In the genomic region with DNA sequence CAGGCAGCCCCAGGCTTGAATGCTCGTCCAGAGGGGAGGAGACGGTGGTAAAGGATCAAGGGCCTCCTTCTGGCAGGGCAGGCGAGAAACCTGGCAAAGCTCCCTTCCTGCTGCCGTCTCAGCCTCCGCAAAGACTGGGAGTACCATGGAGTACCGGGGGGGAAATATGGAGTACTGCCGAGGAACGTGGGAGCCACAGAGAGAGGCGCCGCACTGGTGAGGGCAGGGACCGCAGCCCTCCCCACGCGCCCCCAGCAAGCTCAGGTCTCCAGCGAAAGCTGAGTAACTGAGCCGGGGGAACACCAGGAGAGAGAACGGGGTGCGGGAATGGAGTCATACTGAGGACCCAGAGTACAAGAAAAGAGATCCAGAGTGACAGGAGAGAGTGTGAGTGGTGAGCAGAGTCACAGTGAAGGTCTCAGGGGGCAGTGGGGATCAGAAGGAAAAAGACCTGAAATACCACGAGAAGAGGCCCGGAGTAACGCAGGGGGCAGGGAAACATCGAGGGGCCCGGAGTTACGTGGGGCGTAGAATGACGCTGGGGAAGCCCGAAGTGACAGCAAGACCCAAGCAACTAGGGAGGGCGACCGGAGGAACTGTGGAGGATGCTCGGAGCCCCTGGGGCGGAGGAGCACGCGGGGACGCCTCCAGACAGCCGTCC, we compare ENCODE assay signal across 8 cellular contexts. TPM values are rescaled to one million over a fixed set of nuclear protein-coding genes. Genes with fewer than 3 reads are reported as not detected.
DNase-seq lines count a peak whose midpoint lies in the region; ATAC-seq and TF ChIP-seq lines count a peak whose summit lies in the region.

No MANE protein-coding gene starts in this region.

- H3K9me3 ChIP-seq in PC-9 (ENCODE audit: insufficient read depth, low read depth) (no peaks in the 10 kb centered on the region), adipocyte (ENCODE audit: control insufficient read depth, low read length) (no peaks in the 10 kb centered on the region), left ventricle myocardium inferior (replicated peaks) (no peaks in the 10 kb centered on the region)

- POLR2A ChIA-PET in PC-9 (lab: Charles Lee; ENCODE audit: unreplicated experiment) = interaction anchor here (0.6 kb wide), 2 partner anchors 7 to 245 kb away, joined by 4 to 15 read pairs; no protein-coding TSS in a partner anchor

- H4K20me1 ChIP-seq in PC-9 (ENCODE audit: insufficient read depth) = no peaks in the 10 kb centered on the region

- peak overlapping the region; percentile 88 for H3K4me2 ChIP-seq in PC-9

- CTCF ChIA-PET in PC-9 (lab: Charles Lee) = interaction anchor here (1.0 to 1.3 kb wide), 5 partner anchors 8 to 217 kb away, joined by 3 to 12 read pairs (median 4); partner anchors contain the start of genes MTA2 and ZBTB3

- peak; percentile 38 to 39 for DNase-seq in activated CD4-positive, alpha-beta T cell treated with anti-CD3 and anti-CD28 coated beads for 24 hours (ENCODE audit: low read depth in 2 of 2)
- no peak for DNase-seq in activated CD4-positive, alpha-beta T cell treated with anti-CD3 and anti-CD28 coated beads for 1 hour
- DNase-seq in PC-9 (peak in 1 of 2 experiments; percentile 41), adipocyte (ENCODE audit: low read depth) (peak; percentile 68), left ventricle myocardium inferior (peak; percentile 57), renal cortical epithelial cell (ENCODE audit: low read depth) (peak; percentile 36), NCI-H187 (lab: John Stamatoyannopoulos, UW) (no peak)

- TF ChIP-seq CTCF in PC-9 (conservative IDR thresholded peaks at IDR 0.05) (no peak), left ventricle myocardium inferior (IDR thresholded peaks at IDR 0.05; ENCODE audit: borderline replicate concordance) (no peak)

- H3F3A ChIP-seq in PC-9 (ENCODE audit: insufficient read depth, low read depth) = peaks cover 47% of the 10 kb centered on the region

- BruUV-seq in PC-9 (replicated peaks; lab: Mats Ljungman, UMichigan) = TSS peak; percentile 28

- H3K4me1 ChIP-seq in PC-9 (replicated peaks; ENCODE audit: insufficient read depth) (peaks cover 35% of the 10 kb centered on the region), adipocyte (ENCODE audit: control insufficient read depth, insufficient read depth, low read length) (peaks cover 13% of the 10 kb centered on the region), left ventricle myocardium inferior (peaks cover 39% of the 10 kb centered on the region)

- H3K9me2 ChIP-seq in PC-9 (ENCODE audit: insufficient read depth) = no peaks in the 10 kb centered on the region

- H3K36me3 ChIP-seq in PC-9 (ENCODE audit: low read depth) (peaks cover 9% of the 10 kb centered on the region; the same call in 1 of the 2 replicates), adipocyte (ENCODE audit: control insufficient read depth, insufficient read depth, low read length, severe bottlenecking) (peaks cover 41% of the 10 kb centered on the region), left ventricle myocardium inferior (peaks cover 34% of the 10 kb centered on the region)

- H3K79me2 ChIP-seq in PC-9 (ENCODE audit: low read depth) = peaks cover 18% of the 10 kb centered on the region

- intact Hi-C loops in PC-9 (cut with micrococcal nuclease; ENCODE audit: unreplicated experiment) (loop anchor here (1.0 to 5.0 kb wide), 7 partner anchors 21 to 270 kb away; partner anchors contain the start of genes BSCL2, EEF1G, GANAB and GNG3), left ventricle myocardium inferior (cut with micrococcal nuclease) (no loop called here)

- peak; percentile 7 for ATAC-seq in HG03025 (IDR thresholded peaks at IDR 0.05; ENCODE audit: low FRiP score, unreplicated experiment)

- peak overlapping the region; percentile 96 for H3K9ac ChIP-seq in adipocyte (ENCODE audit: low read length)

- peak overlapping the region; percentile 66 for H3K27ac ChIP-seq in PC-9
- H3K27ac ChIP-seq in left ventricle myocardium inferior (replicated peaks) = peak overlapping the region; percentile 96

- no peaks in the 10 kb centered on the region for H3K27me3 ChIP-seq in PC-9 (ENCODE audit: insufficient read depth, low read depth)
- H3K27me3 ChIP-seq in adipocyte (replicated peaks; ENCODE audit: control insufficient read depth, insufficient read depth, low read length) = no peaks in the 10 kb centered on the region
- H3K27me3 ChIP-seq in left ventricle myocardium inferior (ENCODE audit: low read depth) = no peaks in the 10 kb centered on the region

- H3K4me3 ChIP-seq in PC-9 = peak overlapping the region; percentile 85
- H3K4me3 ChIP-seq in adipocyte (ENCODE audit: low read length) = peak overlapping the region; percentile 92
- H3K4me3 ChIP-seq in left ventricle myocardium inferior = peak overlapping the region; percentile 76

- peak overlapping the region; percentile 87 for H2AFZ ChIP-seq in PC-9

RNA-seq across cellular contexts. Expression of gene EML3, which starts 0.7 kb away (rescaled TPM):
- 83.2 and 84.2 TPM in 2 replicates for total RNA-seq in PC-9 (2021)
- 14.6 TPM for total RNA-seq in left ventricle myocardium inferior
- 14.9 and 29.7 TPM in 2 replicates for total RNA-seq in renal cortical epithelial cell

RNA-seq across cellular contexts. Expression of gene ROM1, which starts 1.2 kb away (rescaled TPM):
- total RNA-seq in PC-9 (2021) = 6.2 and 7.0 TPM in 2 replicates
- 2.0 TPM for total RNA-seq in left ventricle myocardium inferior
- total RNA-seq in renal cortical epithelial cell = 0.87 and 2.5 TPM in 2 replicates

RNA-seq across cellular contexts. Expression of gene B3GAT3, which starts 10.0 kb away (rescaled TPM):
- total RNA-seq in PC-9 (2021) (38.9 and 60.5 TPM in 2 replicates), left ventricle myocardium inferior (13.2 TPM), renal cortical epithelial cell (37.2 and 39.6 TPM in 2 replicates)

RNA-seq across cellular contexts. Expression of gene MTA2, which starts 10.2 kb away (rescaled TPM):
- 96.6 and 120 TPM in 2 replicates for total RNA-seq in PC-9 (2021)
- 26.3 TPM for total RNA-seq in left ventricle myocardium inferior
- 121 and 212 TPM in 2 replicates for total RNA-seq in renal cortical epithelial cell

RNA-seq across cellular contexts. Expression of gene TUT1, which starts 20.5 kb away (rescaled TPM):
- total RNA-seq in PC-9 (2021) = 39.3 and 40.5 TPM in 2 replicates
- 12.5 TPM for total RNA-seq in left ventricle myocardium inferior
- 5.9 and 12.7 TPM in 2 replicates for total RNA-seq in renal cortical epithelial cell

Comparison
In these comparisons a context has a peak if more than half of its experiments do, and no peak if none do; other contexts are left out.
1. DNase-seq: peak in activated CD4-positive, alpha-beta T cell treated with anti-CD3 and anti-CD28 coated beads for 24 hours (2 of 2), adipocyte (single experiment), left ventricle myocardium inferior (single experiment) and renal cortical epithelial cell (single experiment); none in activated CD4-positive, alpha-beta T cell treated with anti-CD3 and anti-CD28 coated beads for 1 hour (single experiment) and NCI-H187 (0 of 2).
2. Peak in every context shown above with its lines, with median percentiles within 50 percentile points of each other: H3K4me3 ChIP-seq.